Comparison of ENCODE assay signal across 19 cellular contexts in genomic region chr19:7263066-7263465, GRCh38.
"Had no signal": no experiment of that assay in that cellular context is flagged by ENCODE, and none has a peak within 500 bp of the region (broad histone marks: within the 10 kb centered on the region; RNA-seq: fewer than 3 reads in every experiment).

No MANE protein-coding gene starts in this region.

- H3K9me3 ChIP-seq: left lung had no signal

- H3K27me3 ChIP-seq: left lung had no signal

- DNase-seq: activated CD4-positive, alpha-beta memory T cell treated with anti-CD3 and anti-CD28 coated beads, Interleukin-2, amount 10 ng/mL, durations not matched to agents 7 days and 5 days; activated CD4-positive, alpha-beta T cell treated with anti-CD3 and anti-CD28 coated beads for 48 hours; activated CD4-positive, CD25-positive, alpha-beta regulatory T cell; activated naive CD4-positive, alpha-beta T cell; activated naive CD8-positive, alpha-beta T cell treated with anti-CD3 and anti-CD28 coated beads, Interleukin-2, amount 10 ng/mL, durations not matched to agents 7 days and 5 days; activated T-cell treated with anti-CD3 and anti-CD28 coated beads, Interleukin-2, amount 50 U/mL, for 1 hour; cerebellar nuclear complex; effector CD8-positive, alpha-beta T cell; islet precursor cell; left lung; occipital lobe; right cardiac atrium; stimulated activated naive CD8-positive, alpha-beta T cell treated with anti-CD3 and anti-CD28 coated beads, Interleukin-15, Interleukin-2, amounts not matched to agents 100 U/mL and 50 U/mL, for 24 hours; T-helper 1 cell; T1000 had no signal

- ATAC-seq: activated T-helper 17 cell treated with anti-CD3 and anti-CD28 coated beads, Interleukin-2, amount 50 U/mL, for 72 hours; left lung; natural killer cell treated with Interleukin-12 subunit alpha and Interleukin-12 subunit beta and Interleukin-15 and Interleukin-18, amount 100 ng/mL, for 72 hours; right cardiac atrium; SK-N-SH treated with all-trans-retinoic acid at 6 μM for 48 hours; stimulated activated naive CD8-positive, alpha-beta T cell treated with anti-CD3 and anti-CD28 coated beads, Interleukin-15, Interleukin-2, amounts not matched to agents 100 U/mL and 50 U/mL, for 24 hours had no signal

- H3K27ac ChIP-seq: left lung, skin epidermis had no signal

- H3K4me3 ChIP-seq: left lung, skin epidermis had no signal
